1 cellular context compared by ENCODE assay signal in the genomic region with DNA sequence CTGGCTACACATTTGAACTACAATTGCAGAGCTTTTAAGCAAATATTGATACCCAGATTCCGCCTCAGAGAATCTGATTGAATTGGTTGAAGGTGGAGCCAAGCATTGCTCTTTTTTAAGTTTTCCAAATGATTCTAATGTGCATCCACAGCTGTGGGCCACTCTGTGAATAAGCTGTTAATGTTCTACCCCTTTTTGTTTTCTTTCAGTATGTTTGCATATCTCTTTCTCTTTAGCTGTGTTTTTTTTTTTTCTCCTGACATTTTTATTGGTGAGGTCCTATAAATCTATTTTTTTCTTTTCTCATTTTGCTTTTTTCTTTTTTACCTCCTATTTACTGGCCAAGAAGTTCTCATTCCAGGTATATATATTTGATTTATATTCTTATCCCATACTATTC.
TF ChIP-seq lines count a peak whose summit lies in the region.

No MANE protein-coding gene starts in this region.

TF ChIP-seq in WTC11, 78 proteins besides CTCF, POLR2A, EP300 and RAD21 (continued from another document):
- TF ChIP-seq, protein P1, sequence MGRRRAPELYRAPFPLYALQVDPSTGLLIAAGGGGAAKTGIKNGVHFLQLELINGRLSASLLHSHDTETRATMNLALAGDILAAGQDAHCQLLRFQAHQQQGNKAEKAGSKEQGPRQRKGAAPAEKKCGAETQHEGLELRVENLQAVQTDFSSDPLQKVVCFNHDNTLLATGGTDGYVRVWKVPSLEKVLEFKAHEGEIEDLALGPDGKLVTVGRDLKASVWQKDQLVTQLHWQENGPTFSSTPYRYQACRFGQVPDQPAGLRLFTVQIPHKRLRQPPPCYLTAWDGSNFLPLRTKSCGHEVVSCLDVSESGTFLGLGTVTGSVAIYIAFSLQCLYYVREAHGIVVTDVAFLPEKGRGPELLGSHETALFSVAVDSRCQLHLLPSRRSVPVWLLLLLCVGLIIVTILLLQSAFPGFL (CRISPR knock-in tag; IDR thresholded peaks at IDR 0.05; ENCODE audit: borderline replicate concordance): no peak
- no peak for TF ChIP-seq ZNF263 (CRISPR knock-in tag; IDR thresholded peaks at IDR 0.05; ENCODE audit: low read depth)
TF ChIP-seq in WTC11: peak in this region for 0.
